ENCODE assay signal across 18 cellular contexts in genomic region chr17:53912117-53912516, GRCh38.
"Had no signal": no experiment of that assay in that cellular context is flagged by ENCODE, and none has a peak within 500 bp of the region (broad histone marks: within the 10 kb centered on the region; RNA-seq: fewer than 3 reads in every experiment).

No MANE protein-coding gene starts in this region.

- DNase-seq: effector CD8-positive, alpha-beta T cell; foreskin keratinocyte; heart right ventricle; hippocampal formation; left lung; mesenchymal stem cell; mucosa of descending colon; naive B cell; pancreas; right lobe of liver; small intestine; stimulated activated CD4-positive, alpha-beta T cell treated with anti-CD3 and anti-CD28 coated beads, Interleukin-15, amount 100 ng/mL, for 24 hours; stimulated activated CD4-positive, alpha-beta T cell treated with anti-CD3 and anti-CD28 coated beads, Interleukin-2, amount 100 ng/mL, for 48 hours; stimulated activated naive B cell treated with anti-CD40 and anti-IgM and Interleukin-4, amounts not matched to agents 10 μg/mL and 1 μg/mL and 100 μg/mL, for 72 hours; thyroid gland; trophoblast cell had no signal

- ATAC-seq: foreskin keratinocyte; gastroesophageal sphincter; heart right ventricle; left lung; mucosa of descending colon; natural killer cell treated with Interleukin-12 subunit alpha and Interleukin-12 subunit beta and Interleukin-15 and Interleukin-18, amount 100 ng/mL, for 72 hours; pancreas; stimulated activated naive B cell treated with anti-CD40 and anti-IgM and Interleukin-4, amounts not matched to agents 10 μg/mL and 1 μg/mL and 100 μg/mL, for 72 hours had no signal
